1 cellular context compared by ENCODE assay signal in the genomic region with DNA sequence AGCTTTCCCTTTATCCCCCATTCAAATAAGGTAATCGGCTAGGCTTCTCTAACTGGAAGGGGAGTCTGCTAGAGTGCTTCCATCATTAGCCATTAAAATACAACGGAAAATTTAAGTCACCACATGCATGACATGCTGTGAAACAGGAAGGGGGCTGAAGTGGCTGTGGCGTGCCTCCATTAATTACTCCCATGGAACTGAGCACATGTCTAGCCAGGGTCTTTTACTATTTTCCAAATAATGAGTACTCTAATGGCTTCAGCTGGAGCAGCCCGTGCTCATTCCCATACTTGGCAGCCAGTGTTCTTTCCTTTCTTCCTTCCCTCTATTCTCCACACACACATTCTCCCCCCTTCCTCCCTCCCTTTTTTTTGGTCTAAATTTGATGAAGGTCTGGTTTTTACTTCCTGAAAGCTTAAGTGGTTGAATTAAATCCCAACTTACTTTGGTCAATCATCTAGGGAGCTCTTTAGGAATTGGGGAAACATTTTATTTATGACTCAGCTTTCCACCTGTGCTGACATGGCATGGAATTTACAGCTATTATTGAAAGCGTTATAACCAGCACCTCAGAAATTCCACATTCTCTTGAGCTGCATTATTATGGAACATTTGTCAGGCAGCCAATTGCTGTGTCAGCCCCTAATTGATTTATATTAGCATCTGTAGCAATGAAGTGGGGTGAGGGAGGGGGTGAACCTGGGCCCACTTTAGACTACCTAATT.
TF ChIP-seq lines count a peak whose summit lies in the region.

No MANE protein-coding gene starts in this region.

TF ChIP-seq in WTC11, 78 proteins besides CTCF, POLR2A, EP300 and RAD21 (continued from another document):
- no peak for TF ChIP-seq ATF6 (CRISPR knock-in tag; IDR thresholded peaks at IDR 0.05)
- TF ChIP-seq RELA (CRISPR knock-in tag; IDR thresholded peaks at IDR 0.05; ENCODE audit: borderline replicate concordance): no peak
- TF ChIP-seq, protein P1, sequence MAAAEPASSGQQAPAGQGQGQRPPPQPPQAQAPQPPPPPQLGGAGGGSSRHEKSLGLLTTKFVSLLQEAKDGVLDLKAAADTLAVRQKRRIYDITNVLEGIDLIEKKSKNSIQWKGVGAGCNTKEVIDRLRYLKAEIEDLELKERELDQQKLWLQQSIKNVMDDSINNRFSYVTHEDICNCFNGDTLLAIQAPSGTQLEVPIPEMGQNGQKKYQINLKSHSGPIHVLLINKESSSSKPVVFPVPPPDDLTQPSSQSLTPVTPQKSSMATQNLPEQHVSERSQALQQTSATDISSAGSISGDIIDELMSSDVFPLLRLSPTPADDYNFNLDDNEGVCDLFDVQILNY (CRISPR knock-in tag; IDR thresholded peaks at IDR 0.05): no peak
- TF ChIP-seq PRRX2 (CRISPR knock-in tag; IDR thresholded peaks at IDR 0.05): no peak
- no peak for TF ChIP-seq ZNF512 (CRISPR knock-in tag; IDR thresholded peaks at IDR 0.05; ENCODE audit: borderline replicate concordance)
- no peak for TF ChIP-seq TEAD1 (CRISPR knock-in tag; IDR thresholded peaks at IDR 0.05)
- TF ChIP-seq, protein P2, sequence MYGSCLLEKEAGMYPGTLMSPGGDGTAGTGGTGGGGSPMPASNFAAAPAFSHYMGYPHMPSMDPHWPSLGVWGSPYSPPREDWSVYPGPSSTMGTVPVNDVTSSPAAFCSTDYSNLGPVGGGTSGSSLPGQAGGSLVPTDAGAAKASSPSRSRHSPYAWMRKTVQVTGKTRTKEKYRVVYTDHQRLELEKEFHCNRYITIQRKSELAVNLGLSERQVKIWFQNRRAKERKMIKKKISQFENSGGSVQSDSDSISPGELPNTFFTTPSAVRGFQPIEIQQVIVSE (CRISPR knock-in tag; IDR thresholded peaks at IDR 0.05; ENCODE audit: borderline replicate concordance): no peak
- TF ChIP-seq STAT6 (CRISPR knock-in tag; conservative IDR thresholded peaks at IDR 0.05; ENCODE audit: low read depth): no peak
- no peak for TF ChIP-seq EMX1 (CRISPR knock-in tag; IDR thresholded peaks at IDR 0.05)
